ENCODE assay signal across 9 cellular contexts in the genomic region with DNA sequence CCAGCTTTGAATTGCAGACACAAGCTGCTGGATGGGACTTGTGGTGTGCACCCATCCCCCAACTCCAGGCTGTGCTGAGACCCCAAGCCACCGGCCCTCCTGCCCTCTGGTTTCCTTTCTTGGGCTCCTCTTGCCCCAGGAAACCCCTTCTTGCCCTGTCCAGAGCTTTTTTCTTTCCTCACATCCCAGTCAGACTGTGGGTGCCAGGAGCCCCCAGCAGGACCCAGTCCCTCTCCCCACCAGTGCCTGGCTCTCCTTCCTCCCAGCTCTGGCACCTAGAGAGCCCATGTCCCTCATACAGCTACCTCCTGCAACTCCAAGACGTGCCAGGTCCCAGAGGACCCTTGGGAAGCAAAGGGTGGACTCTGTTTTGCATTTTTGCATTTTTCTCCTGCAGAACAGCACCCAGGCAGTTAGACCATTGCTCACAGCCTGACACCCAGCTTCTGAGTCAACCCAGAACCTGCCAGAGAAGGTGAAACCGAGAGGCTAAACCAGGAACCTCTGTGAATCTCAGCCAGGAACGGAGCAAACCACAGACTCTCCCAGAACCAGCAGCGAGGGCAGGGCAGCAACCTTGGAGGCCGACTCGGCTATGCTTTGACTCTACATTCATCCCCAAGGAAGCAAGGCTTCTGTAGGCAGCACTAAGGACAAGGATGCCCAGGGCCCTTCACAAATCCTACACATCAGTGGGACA.
DNase-seq lines count a peak whose midpoint lies in the region; ATAC-seq and TF ChIP-seq lines count a peak whose summit lies in the region.
"Had no signal": no experiment of that assay in that cellular context is flagged by ENCODE, and none has a peak within 500 bp of the region (broad histone marks: within the 10 kb centered on the region; RNA-seq: fewer than 3 reads in every experiment).

No MANE protein-coding gene starts in this region.

- POLR2A ChIA-PET in GM10248 (lab: Yijun Ruan, JAX) = no interaction called here
- POLR2A ChIA-PET in PC-3 (lab: Charles Lee; ENCODE audit: unreplicated experiment) = interaction anchor here (0.6 kb wide), 1 partner anchor 542 kb away, joined by 9 read pairs; a partner anchor contains a TSS

- peak overlapping the region; percentile 44 for H3K4me2 ChIP-seq in PC-3 (ENCODE audit: low read length)

- no peaks in the 10 kb centered on the region for H3F3A ChIP-seq in PC-3 (ENCODE audit: low read length, unreplicated experiment)

- H3K27ac ChIP-seq in PC-3 (ENCODE audit: low read length) (peak overlapping the region; percentile 97), foreskin keratinocyte (peak overlapping the region; percentile 53), SJCRH30 (no peak overlapping the region)

- peak; percentile 88 for ATAC-seq in GM21390 (IDR thresholded peaks at IDR 0.05; ENCODE audit: unreplicated experiment)
- peak; percentile 7; the same call in 1 of the 2 replicates for ATAC-seq in PC-3
- ATAC-seq in foreskin keratinocyte = no peak
- ATAC-seq in HG02970 (IDR thresholded peaks at IDR 0.05; ENCODE audit: low FRiP score, unreplicated experiment) = no peak

- CTCF ChIA-PET in GM10248 (lab: Yijun Ruan, JAX) = interaction anchor here (2.0 kb wide), 1 partner anchor 11 kb away, joined by 7 read pairs; no protein-coding TSS in a partner anchor
- CTCF ChIA-PET in PC-3 (lab: Charles Lee) = no interaction called here

- intact Hi-C loops in PC-3 (cut with micrococcal nuclease) = no loop called here
- intact Hi-C loops in cardiac septum (cut with DNase I) = loop anchor here (10.0 kb wide), 1 partner anchor 848 kb away; no protein-coding TSS in a partner anchor

- H3K36me3 ChIP-seq in PC-3 (ENCODE audit: low read depth, low read length) = no peaks in the 10 kb centered on the region
- H3K36me3 ChIP-seq in SJCRH30 = no peaks in the 10 kb centered on the region

- no peaks in the 10 kb centered on the region for H3K9me3 ChIP-seq in PC-3 (ENCODE audit: low read length)
- no peaks in the 10 kb centered on the region for H3K9me3 ChIP-seq in SJCRH30 (replicated peaks)

- no peak overlapping the region for H2AFZ ChIP-seq in PC-3 (ENCODE audit: low read length)

- no peaks in the 10 kb centered on the region for H3K27me3 ChIP-seq in PC-3 (ENCODE audit: low read length)
- no peaks in the 10 kb centered on the region for H3K27me3 ChIP-seq in foreskin keratinocyte
- no peaks in the 10 kb centered on the region; the same call in 1 of the 2 replicates for H3K27me3 ChIP-seq in SJCRH30

- no peaks in the 10 kb centered on the region for H3K79me2 ChIP-seq in PC-3 (ENCODE audit: low read length)

- DNase-seq in GM10248 (ENCODE audit: extremely low spot score) (peak; percentile 67), PC-3 (peak; percentile 64), foreskin keratinocyte (peak in 1 of 2 donors; percentile 58), SJCRH30 (no peak), NCI-H187 (lab: John Stamatoyannopoulos, UW) (no peak), cardiac septum (ENCODE audit: low spot score) (no peak)
- DNase-seq: NCI-H446 had no signal

- H3K4me1 ChIP-seq in PC-3 (ENCODE audit: insufficient read depth, low read length) = peaks cover 51% of the 10 kb centered on the region
- peaks cover 19% of the 10 kb centered on the region for H3K4me1 ChIP-seq in foreskin keratinocyte
- H3K4me1 ChIP-seq in SJCRH30 = no peaks in the 10 kb centered on the region

- no TSS peak for BruUV-seq in PC-3 (replicated peaks; lab: Mats Ljungman, UMichigan)

- TF ChIP-seq CTCF in GM10248 (IDR thresholded peaks at IDR 0.05; ENCODE audit: control extremely low read depth, extremely low read depth, low read depth, missing control alignments) = no peak
- no peak for TF ChIP-seq CTCF in PC-3 (conservative IDR thresholded peaks at IDR 0.05; ENCODE audit: low read depth, low read length)
- TF ChIP-seq CTCF in foreskin keratinocyte (conservative IDR thresholded peaks at IDR 0.05) = no peak

- H4K20me1 ChIP-seq in PC-3 (ENCODE audit: low read length) = no peaks in the 10 kb centered on the region

- no peak overlapping the region for H3K4me3 ChIP-seq in PC-3 (ENCODE audit: low read length)
- H3K4me3 ChIP-seq in SJCRH30 = no peak overlapping the region

- peak overlapping the region; percentile 44 for H3K9ac ChIP-seq in PC-3 (ENCODE audit: low read length)

- H3K9me2 ChIP-seq in PC-3 (replicated peaks; ENCODE audit: low read length) = no peaks in the 10 kb centered on the region

Comparison
In these comparisons a context has a peak if more than half of its experiments do, and no peak if none do; other contexts are left out.
1. DNase-seq: peak in GM10248 (single experiment) and PC-3 (single experiment); none in SJCRH30 (0 of 2), NCI-H187 (0 of 2) and cardiac septum (single experiment).
2. ATAC-seq: peak in GM21390 (single experiment) and PC-3 (single experiment); none in foreskin keratinocyte (single experiment) and HG02970 (single experiment).